ENCODE assay signal across 17 cellular contexts in genomic region chr3:195007151-195007550, GRCh38.
"Had no signal": no experiment of that assay in that cellular context is flagged by ENCODE, and none has a peak within 500 bp of the region (broad histone marks: within the 10 kb centered on the region; RNA-seq: fewer than 3 reads in every experiment).

No MANE protein-coding gene starts in this region.

- H3K9me3 ChIP-seq: MG63 had no signal

- H3K36me3 ChIP-seq: MG63 had no signal

- H3K4me3 ChIP-seq: MG63 had no signal

- DNase-seq: activated CD4-positive, alpha-beta T cell treated with anti-CD3 and anti-CD28 coated beads for 48 hours; activated CD4-positive, alpha-beta T cell treated with anti-CD3 and anti-CD28 coated beads, Interleukin-2, amount 50 U/mL, for 4 hours; activated CD4-positive, CD25-positive, alpha-beta regulatory T cell treated with anti-CD3 and anti-CD28 coated beads, Interleukin-2, amount 50 U/mL, for 72 hours; activated CD8-positive, alpha-beta memory T cell treated with anti-CD3 and anti-CD28 coated beads, Interleukin-2, amount 50 U/mL, for 48 hours; activated CD8-positive, alpha-beta T cell treated with anti-CD3 and anti-CD28 coated beads, Interleukin-2, amount 10 ng/mL, durations not matched to agents 7 days and 5 days; activated gamma-delta T cell; activated naive CD4-positive, alpha-beta T cell treated with anti-CD3 and anti-CD28 coated beads for 36 hours; activated T-cell treated with anti-CD3 and anti-CD28 coated beads, Interleukin-2, amount 50 U/mL, for 1 hour; amygdala; MG63; NCI-H1105; NCI-H1436 treated with DMSO at 0.1 percent for 48 hours; NCI-H187; NCI-H2081; PC-3; SHP77 treated with DMSO at 0.1 percent for 48 hours had no signal

- ATAC-seq: activated CD8-positive, alpha-beta T cell treated with anti-CD3 and anti-CD28 coated beads, Interleukin-2, amount 10 ng/mL, durations not matched to agents 7 days and 5 days; PC-3; WTC11 had no signal

- H3K27me3 ChIP-seq: MG63 had no signal
